24 cellular contexts compared by ENCODE assay signal in genomic region chr10:101893510-101894120, GRCh38. TPM values are rescaled to one million over a fixed set of nuclear protein-coding genes. Genes with fewer than 3 reads are reported as not detected.
DNase-seq lines count a peak whose midpoint lies in the region; ATAC-seq, FAIRE-seq and TF ChIP-seq lines count a peak whose summit lies in the region.
"Had no signal": no experiment of that assay in that cellular context is flagged by ENCODE, and none has a peak within 500 bp of the region (broad histone marks: within the 10 kb centered on the region; RNA-seq: fewer than 3 reads in every experiment).

No MANE protein-coding gene starts in this region.

- H3K27ac Mint-ChIP-seq in activated B cell treated with CpG ODN at 0.5 μM for 24 hours (peak overlapping the region; percentile 30), neural progenitor cell (no peak overlapping the region)
- H3K27ac Mint-ChIP-seq: HFFc6 had no signal

- no peak for TF ChIP-seq POLR2A in heart left ventricle (IDR thresholded peaks at IDR 0.05)

- H3K27me3 Mint-ChIP-seq in activated B cell treated with CpG ODN at 0.5 μM for 24 hours (no peaks in the 10 kb centered on the region), neural progenitor cell (ENCODE audit: insufficient read depth, low read depth) (peaks cover 5% of the 10 kb centered on the region)
- H3K27me3 Mint-ChIP-seq: CD8-positive, alpha-beta memory T cell; IgD-negative memory B cell had no signal

- ATAC-seq in heart left ventricle (peak in 1 of 4 donors; percentile 23), Right ventricle myocardium inferior (no peak), activated B cell treated with CpG ODN at 0.5 μM for 24 hours (ENCODE audit: low read depth) (no peak), HG02840 (IDR thresholded peaks at IDR 0.05; ENCODE audit: low FRiP score, unreplicated experiment) (no peak)

- no peak for DNase-seq in heart left ventricle
- DNase-seq in Right ventricle myocardium inferior (ENCODE audit: missing footprints) = no peak
- DNase-seq in GM18507 (ENCODE audit: extremely low spot score, insufficient read length, low read depth) = no peak
- DNase-seq in activated B cell treated with CpG ODN at 0.5 μM for 24 hours = no peak
- peak; percentile 27 for DNase-seq in neural progenitor cell (ENCODE audit: low spot score)
- no peak for DNase-seq in head of caudate nucleus
- no peak for DNase-seq in SW480 (ENCODE audit: low spot score)
- DNase-seq: C1 segment of cervical spinal cord; CD8-positive, alpha-beta memory T cell; Karpas-422; MG63; NCI-H1048; NCI-H1436; NCI-H1930; NCI-H226; NCI-H524 had no signal

- H3K9me3 Mint-ChIP-seq in activated B cell treated with CpG ODN at 0.5 μM for 24 hours = no peaks in the 10 kb centered on the region
- no peaks in the 10 kb centered on the region for H3K9me3 Mint-ChIP-seq in neural progenitor cell
- H3K9me3 Mint-ChIP-seq: CD8-positive, alpha-beta memory T cell; HFFc6; IgD-negative memory B cell had no signal

- H3K9me3 ChIP-seq in heart left ventricle (no peaks in the 10 kb centered on the region), neural progenitor cell (ENCODE audit: low read depth) (no peaks in the 10 kb centered on the region)
- H3K9me3 ChIP-seq: MG63, SJSA1 had no signal

- peak overlapping the region; percentile 7 for H3K4me2 ChIP-seq in neural progenitor cell

- H3K4me3 ChIP-seq in heart left ventricle (no peak overlapping the region), neural progenitor cell (no peak overlapping the region)
- H3K4me3 ChIP-seq: MG63, SJSA1 had no signal

- FAIRE-seq in GM18507 (lab: Jason Lieb, UNC) = peak; percentile 60
- FAIRE-seq: D721Med, H54, HTR-8/SVneo had no signal

- intact Hi-C loops in heart left ventricle (cut with DNase I) = loop anchor here in 4 of 10 donors (5.0 to 10.0 kb wide), 3 partner anchors 71 to 114 kb away; no protein-coding TSS in a partner anchor
- intact Hi-C loops in Right ventricle myocardium inferior (cut with DNase I) = loop anchor here (2.0 kb wide), 1 partner anchor 73 kb away; no protein-coding TSS in a partner anchor
- intact Hi-C loops in activated B cell treated with CpG ODN at 0.5 μM for 24 hours (cut with micrococcal nuclease) = no loop called here
- intact Hi-C loops in head of caudate nucleus (cut with DNase I) = no loop called here

- no peaks in the 10 kb centered on the region for H3K79me2 ChIP-seq in neural progenitor cell (ENCODE audit: low read depth)

- H3K4me1 Mint-ChIP-seq in activated B cell treated with CpG ODN at 0.5 μM for 24 hours (peaks cover 58% of the 10 kb centered on the region), neural progenitor cell (no peaks in the 10 kb centered on the region)

- POLR2A ChIA-PET in activated B cell treated with CpG ODN at 0.5 μM for 24 hours (lab: Charles Lee) = interaction anchor here (0.7 to 1.2 kb wide), 3 partner anchors 44 to 113 kb away, joined by 3 to 4 read pairs (median 3); no protein-coding TSS in a partner anchor

- H3K36me3 Mint-ChIP-seq in activated B cell treated with CpG ODN at 0.5 μM for 24 hours (ENCODE audit: low read depth) = peaks cover 2% of the 10 kb centered on the region
- no peaks in the 10 kb centered on the region for H3K36me3 Mint-ChIP-seq in neural progenitor cell

- TF ChIP-seq CTCF in heart left ventricle (IDR thresholded peaks at IDR 0.05) = no peak
- TF ChIP-seq CTCF in activated B cell treated with CpG ODN at 0.5 μM for 24 hours (IDR thresholded peaks at IDR 0.05) = no peak
- no peak for TF ChIP-seq CTCF in neural progenitor cell (IDR thresholded peaks at IDR 0.05)

- H3K4me1 ChIP-seq in heart left ventricle (peaks cover 0 to 66% (median 17%) of the 10 kb centered on the region in 12 donors), neural progenitor cell (peaks cover 34% of the 10 kb centered on the region)

- H3K27me3 ChIP-seq in heart left ventricle (no peaks in the 10 kb centered on the region), neural progenitor cell (no peaks in the 10 kb centered on the region)
- H3K27me3 ChIP-seq: MG63, SJSA1 had no signal

- H3F3A ChIP-seq in neural progenitor cell (ENCODE audit: low read depth) = peaks cover 17% of the 10 kb centered on the region

- H3K27ac ChIP-seq in heart left ventricle (peak overlapping the region in 11 of 12 donors; percentile 37 to 82 (median 66)), neural progenitor cell (no peak overlapping the region)
- H3K27ac ChIP-seq: HL-60, SJSA1 had no signal

- H3K4me3 Mint-ChIP-seq in activated B cell treated with CpG ODN at 0.5 μM for 24 hours (no peak overlapping the region), neural progenitor cell (no peak overlapping the region)
- H3K4me3 Mint-ChIP-seq: CD8-positive, alpha-beta memory T cell had no signal

- no peaks in the 10 kb centered on the region for H4K20me1 ChIP-seq in neural progenitor cell (ENCODE audit: low read depth)

- H3K36me3 ChIP-seq in heart left ventricle (peaks cover 0 to 7% (median 0%) of the 10 kb centered on the region in 9 donors), neural progenitor cell (no peaks in the 10 kb centered on the region)
- H3K36me3 ChIP-seq: MG63 had no signal

- CTCF ChIA-PET in activated B cell treated with CpG ODN at 0.5 μM for 24 hours (lab: Charles Lee) = interaction anchor here (1.1 to 14.6 kb wide), 3 partner anchors 8 to 115 kb away, joined by 4 to 338 read pairs (median 8); no protein-coding TSS in a partner anchor

- no peak overlapping the region for H2AFZ ChIP-seq in neural progenitor cell (replicated peaks)

- H3K9ac ChIP-seq in neural progenitor cell = no peak overlapping the region

- 78 to 90% (median 83%) methylated on average over 1 of the region's 1 CpG for WGBS in heart left ventricle, 4 donors

RNA-seq across cellular contexts. Expression of gene KCNIP2, which starts 50.0 kb away (rescaled TPM):
- 100 to 1,000 TPM in 7 of 9 donors, 10 to 100 TPM in 2; 85.1 to 862 (median 174) TPM for total RNA-seq in heart left ventricle
- polyA plus RNA-seq in heart left ventricle = 100 to 1,000 TPM; 214 to 262 TPM
- 409 TPM for total RNA-seq in Right ventricle myocardium inferior
- total RNA-seq in activated B cell treated with CpG ODN at 0.5 μM for 24 hours = 7.0 and 7.1 TPM in 2 replicates
- total RNA-seq in neural progenitor cell (ENCODE audit: low replicate concordance) = 2.4 and 5.5 TPM in 2 replicates
- polyA plus RNA-seq: CD8-positive, alpha-beta memory T cell had no signal

Comparison
In these comparisons a context has a peak if more than half of its experiments do, and no peak if none do; other contexts are left out.
1. RNA of gene KCNIP2, which starts 50.0 kb away (total RNA-seq): 409 TPM in Right ventricle myocardium inferior (single experiment) and 85.1 to 862 TPM in heart left ventricle; 7.0 to 7.1 TPM in activated B cell treated with CpG ODN at 0.5 μM for 24 hours and 2.4 to 5.5 TPM in neural progenitor cell; every median in the first group is over 10 times any median in the second.